Comparison of ENCODE assay signal across 8 cellular contexts in the genomic region with DNA sequence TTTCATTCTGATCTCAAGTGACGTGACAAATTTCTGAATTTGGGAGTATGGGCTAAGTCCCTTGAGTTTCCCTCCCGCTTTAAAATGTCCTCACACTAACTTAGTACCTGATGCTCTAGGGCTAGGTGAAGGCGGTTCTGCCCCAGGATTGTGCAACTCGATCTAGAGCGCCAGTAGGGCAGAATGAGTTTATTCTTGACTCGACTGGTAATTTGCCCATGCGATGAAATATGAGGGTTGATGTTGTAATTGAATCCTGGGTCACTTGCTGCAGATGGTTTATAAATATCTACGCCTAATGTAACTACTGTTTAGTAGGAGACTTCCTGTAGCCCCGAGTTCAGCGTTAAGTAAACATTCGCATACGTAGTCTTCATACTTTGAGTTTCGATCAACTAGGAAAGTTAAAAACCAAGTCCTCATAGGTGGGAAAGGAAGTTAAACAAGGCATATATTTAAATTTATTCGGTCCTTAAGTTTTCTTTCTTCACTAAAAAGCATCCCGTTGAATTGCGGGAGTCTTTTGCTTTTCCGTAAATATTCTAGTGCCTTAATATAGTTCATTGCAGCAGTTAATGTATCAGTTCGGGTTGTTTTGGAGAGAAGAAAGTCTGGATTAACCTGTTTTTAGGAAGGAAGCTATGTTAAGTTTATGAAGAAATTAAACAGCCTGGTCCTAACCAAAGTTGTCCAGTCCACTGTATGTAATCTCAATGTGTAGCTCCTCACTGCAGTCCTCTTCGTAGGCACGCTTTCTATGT. TPM values are rescaled to one million over a fixed set of nuclear protein-coding genes. Genes with fewer than 3 reads are reported as not detected.
A peak's percentile ranks its signal among the peaks of the same experiment; 100 is the strongest.
DNase-seq lines count a peak whose midpoint lies in the region; ATAC-seq and TF ChIP-seq lines count a peak whose summit lies in the region.

No MANE protein-coding gene starts in this region.

- H3K9me3 ChIP-seq in iPS-18c (ENCODE audit: control insufficient read depth, insufficient read depth, low read length), result peaks cover 2% of the 10 kb centered on the region

- H3K4me3 ChIP-seq in iPS-18c (ENCODE audit: insufficient read depth, low read depth, low read length), result peak overlapping the region; percentile 91

- intact Hi-C loops in activated CD4-positive, alpha-beta T cell treated with anti-CD3 and anti-CD28 coated beads for 36 hours (cut with DNase I, micrococcal nuclease), result loop anchor here (1.0 to 10.0 kb wide), 6 partner anchors 17 to 1771 kb away; a partner anchor contains a TSS

- CTCF ChIA-PET in activated CD4-positive, alpha-beta T cell treated with anti-CD3 and anti-CD28 coated beads for 36 hours (lab: Charles Lee), result interaction anchor here (0.6 to 6.9 kb wide), 17 partner anchors 7 to 129 kb away, joined by 3 to 83 read pairs (median 4); a partner anchor contains a TSS

- TF ChIP-seq POLR2A in GM18505 (IDR thresholded peaks at IDR 0.05; ENCODE audit: borderline replicate concordance, extremely low read depth, insufficient read depth, insufficient read length), result no peak

- no peak for ATAC-seq in activated CD4-positive, alpha-beta T cell treated with anti-CD3 and anti-CD28 coated beads for 36 hours
- no peak for ATAC-seq in stimulated activated effector memory CD8-positive, alpha-beta T cell treated with anti-CD3 and anti-CD28 coated beads, Interleukin-12 subunit alpha, Interleukin-12 subunit beta, amount 100 ng/mL, for 72 hours
- ATAC-seq in HG03521 (IDR thresholded peaks at IDR 0.05; ENCODE audit: unreplicated experiment) (no peak), GM18505 (IDR thresholded peaks at IDR 0.05; ENCODE audit: unreplicated experiment) (no peak)

- H3K4me3 Mint-ChIP-seq in activated CD4-positive, alpha-beta T cell treated with anti-CD3 and anti-CD28 coated beads for 36 hours, result peak overlapping the region; percentile 84
- peak overlapping the region; percentile 84 for H3K4me3 Mint-ChIP-seq in stimulated activated effector memory CD8-positive, alpha-beta T cell treated with anti-CD3 and anti-CD28 coated beads, Interleukin-12 subunit alpha, Interleukin-12 subunit beta, amount 100 ng/mL, for 72 hours

- peaks cover 42% of the 10 kb centered on the region for H3K4me1 Mint-ChIP-seq in activated CD4-positive, alpha-beta T cell treated with anti-CD3 and anti-CD28 coated beads for 36 hours
- peaks cover 35% of the 10 kb centered on the region for H3K4me1 Mint-ChIP-seq in stimulated activated effector memory CD8-positive, alpha-beta T cell treated with anti-CD3 and anti-CD28 coated beads, Interleukin-12 subunit alpha, Interleukin-12 subunit beta, amount 100 ng/mL, for 72 hours

- H3K27me3 Mint-ChIP-seq in activated CD4-positive, alpha-beta T cell treated with anti-CD3 and anti-CD28 coated beads for 36 hours, result no peaks in the 10 kb centered on the region

- H3K27ac Mint-ChIP-seq in activated CD4-positive, alpha-beta T cell treated with anti-CD3 and anti-CD28 coated beads for 36 hours, result peak overlapping the region; percentile 94
- H3K27ac Mint-ChIP-seq in stimulated activated effector memory CD8-positive, alpha-beta T cell treated with anti-CD3 and anti-CD28 coated beads, Interleukin-12 subunit alpha, Interleukin-12 subunit beta, amount 100 ng/mL, for 72 hours, result peak overlapping the region; percentile 94

- peaks cover 9% of the 10 kb centered on the region for H3K36me3 Mint-ChIP-seq in activated CD4-positive, alpha-beta T cell treated with anti-CD3 and anti-CD28 coated beads for 36 hours (ENCODE audit: low read depth)
- peaks cover 18% of the 10 kb centered on the region for H3K36me3 Mint-ChIP-seq in stimulated activated effector memory CD8-positive, alpha-beta T cell treated with anti-CD3 and anti-CD28 coated beads, Interleukin-12 subunit alpha, Interleukin-12 subunit beta, amount 100 ng/mL, for 72 hours

- POLR2A ChIA-PET in activated CD4-positive, alpha-beta T cell treated with anti-CD3 and anti-CD28 coated beads for 36 hours (lab: Charles Lee), result interaction anchor here (0.6 to 3.0 kb wide), 7 partner anchors 8 to 96 kb away, joined by 4 to 17 read pairs (median 5); a partner anchor contains a TSS

- no peaks in the 10 kb centered on the region for H3K9me3 Mint-ChIP-seq in activated CD4-positive, alpha-beta T cell treated with anti-CD3 and anti-CD28 coated beads for 36 hours (ENCODE audit: low read depth)
- no peaks in the 10 kb centered on the region for H3K9me3 Mint-ChIP-seq in stimulated activated effector memory CD8-positive, alpha-beta T cell treated with anti-CD3 and anti-CD28 coated beads, Interleukin-12 subunit alpha, Interleukin-12 subunit beta, amount 100 ng/mL, for 72 hours

- DNase-seq in activated CD4-positive, alpha-beta T cell treated with anti-CD3 and anti-CD28 coated beads for 36 hours, result peak; percentile 58
- DNase-seq in activated CD4-positive, alpha-beta T cell treated with anti-CD3 and anti-CD28 coated beads for 1 hour, result no peak
- peak; percentile 80 for DNase-seq in NCI-H2171 treated with DMSO at 0.1 percent for 48 hours (lab: John Stamatoyannopoulos, UW)
- peak; percentile 85 for DNase-seq in amniotic epithelial cell (ENCODE audit: low read depth)
- DNase-seq in stimulated activated effector memory CD8-positive, alpha-beta T cell treated with anti-CD3 and anti-CD28 coated beads, Interleukin-12 subunit alpha, Interleukin-12 subunit beta, amount 100 ng/mL, for 72 hours (ENCODE audit: low spot score in 2 of 2), result no peak

RNA-seq across cellular contexts. Expression of a gene that starts 1.6 kb away (rescaled TPM):
- total RNA-seq in activated CD4-positive, alpha-beta T cell treated with anti-CD3 and anti-CD28 coated beads for 36 hours, result 10 to 100 TPM; 51.0 to 66.4 TPM

RNA-seq across cellular contexts. Expression of a gene that starts 35.3 kb away (rescaled TPM):
- 10 to 100 TPM; 18.9 to 24.1 TPM for total RNA-seq in activated CD4-positive, alpha-beta T cell treated with anti-CD3 and anti-CD28 coated beads for 36 hours

Comparison
In these comparisons a context has a peak if more than half of its experiments do, and no peak if none do; other contexts are left out.
1. DNase-seq: peak in activated CD4-positive, alpha-beta T cell treated with anti-CD3 and anti-CD28 coated beads for 36 hours (single experiment), NCI-H2171 treated with DMSO at 0.1 percent for 48 hours (single experiment) and amniotic epithelial cell (single experiment); none in activated CD4-positive, alpha-beta T cell treated with anti-CD3 and anti-CD28 coated beads for 1 hour (single experiment) and stimulated activated effector memory CD8-positive, alpha-beta T cell treated with anti-CD3 and anti-CD28 coated beads, Interleukin-12 subunit alpha, Interleukin-12 subunit beta, amount 100 ng/mL, for 72 hours (0 of 2).